ENCODE assay signal across 13 cellular contexts in the genomic region with DNA sequence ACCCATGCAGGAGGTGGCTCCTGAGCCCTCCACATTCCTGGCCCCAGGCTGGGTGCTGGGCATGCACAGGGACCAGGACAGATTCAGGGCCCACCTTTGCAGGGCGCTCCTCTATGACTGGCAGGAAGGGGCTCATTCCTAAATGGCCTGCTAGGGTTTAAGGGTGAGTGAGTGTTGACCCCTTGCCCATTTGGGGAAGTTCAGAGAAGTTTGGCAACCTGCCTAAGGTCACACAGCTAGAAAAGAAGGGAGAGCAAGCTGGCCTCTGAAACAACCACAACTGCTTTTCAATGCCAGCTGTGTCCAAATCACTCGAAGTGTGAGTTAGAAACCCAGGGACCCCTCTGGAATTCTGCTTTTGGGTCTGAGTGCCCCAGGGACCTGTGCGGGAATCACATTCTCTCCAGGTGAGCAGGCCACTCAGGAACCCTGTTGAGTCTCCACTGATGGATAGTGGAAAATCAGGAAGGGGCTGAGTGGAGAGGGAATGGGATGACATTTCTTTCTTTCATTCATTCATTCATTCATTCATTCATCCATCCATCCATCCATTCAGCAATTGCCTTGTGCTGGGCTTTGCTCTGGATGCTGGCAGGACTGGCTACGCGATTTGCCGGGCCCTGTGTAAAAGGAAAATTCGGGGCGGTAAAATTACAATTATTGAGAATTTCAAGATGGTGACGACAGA.
"Had no signal": no experiment of that assay in that cellular context is flagged by ENCODE, and none has a peak within 500 bp of the region (broad histone marks: within the 10 kb centered on the region; RNA-seq: fewer than 3 reads in every experiment).

No MANE protein-coding gene starts in this region.

- H3K4me1 ChIP-seq: tibial nerve had no signal

- H3K36me3 Mint-ChIP-seq: naive thymus-derived CD8-positive, alpha-beta T cell had no signal

- H3K9me3 Mint-ChIP-seq: naive thymus-derived CD8-positive, alpha-beta T cell had no signal

- H3K4me3 ChIP-seq: hepatocyte, prostate gland, tibial nerve had no signal

- H3K27me3 ChIP-seq: hepatocyte, tibial nerve had no signal

- H3K4me3 Mint-ChIP-seq: naive thymus-derived CD8-positive, alpha-beta T cell had no signal

- H3K9me3 ChIP-seq: prostate gland, tibial nerve had no signal

- H3K27me3 Mint-ChIP-seq: naive thymus-derived CD8-positive, alpha-beta T cell had no signal

- DNase-seq: activated CD4-positive, alpha-beta T cell treated with anti-CD3 and anti-CD28 coated beads, Interleukin-2, amount 50 U/mL, for 48 hours; activated naive CD4-positive, alpha-beta T cell treated with anti-CD3 and anti-CD28 coated beads, Interleukin-2, amount 50 U/mL, for 16 hours; caudate nucleus; mammary epithelial cell; naive thymus-derived CD8-positive, alpha-beta T cell; small intestine; stimulated activated CD4-positive, alpha-beta T cell treated with anti-CD3 and anti-CD28 coated beads, Interleukin-4, amount 100 ng/mL, for 24 hours; stimulated activated naive CD4-positive, alpha-beta T cell; substantia nigra had no signal

- H3K36me3 ChIP-seq: prostate gland, tibial nerve had no signal

- H3K27ac ChIP-seq: hepatocyte, prostate gland, tibial nerve had no signal

- ATAC-seq: left lobe of liver; naive thymus-derived CD8-positive, alpha-beta T cell had no signal
